In genomic region chr17:16866436-16866835, GRCh38 we compare ENCODE assay signal across 19 cellular contexts.
"Had no signal": no experiment of that assay in that cellular context is flagged by ENCODE, and none has a peak within 500 bp of the region (broad histone marks: within the 10 kb centered on the region; RNA-seq: fewer than 3 reads in every experiment).

No MANE protein-coding gene starts in this region.

- H3K79me2 ChIP-seq: parathyroid adenoma had no signal

- H3K9me3 Mint-ChIP-seq: activated CD8-positive, alpha-beta T cell treated with anti-CD3 and anti-CD28 coated beads for 36 hours; activated T-cell treated with anti-CD3 and anti-CD28 coated beads, Interleukin-2, amount 50 U/mL, for 4 hours; endodermal cell; memory B cell; natural killer cell; stimulated activated memory B cell treated with anti-CD40 and anti-IgM and Interleukin-4, amounts not matched to agents 10 μg/mL and 1 μg/mL and 100 μg/mL, for 72 hours; T-cell had no signal

- H3K36me3 Mint-ChIP-seq: memory B cell; natural killer cell; stimulated activated memory B cell treated with anti-CD40 and anti-IgM and Interleukin-4, amounts not matched to agents 10 μg/mL and 1 μg/mL and 100 μg/mL, for 72 hours; T-cell had no signal

- H3K4me3 Mint-ChIP-seq: activated CD8-positive, alpha-beta T cell treated with anti-CD3 and anti-CD28 coated beads for 36 hours; activated T-cell treated with anti-CD3 and anti-CD28 coated beads, Interleukin-2, amount 50 U/mL, for 4 hours; endodermal cell; memory B cell; natural killer cell; stimulated activated memory B cell treated with anti-CD40 and anti-IgM and Interleukin-4, amounts not matched to agents 10 μg/mL and 1 μg/mL and 100 μg/mL, for 72 hours; T-cell had no signal

- DNase-seq: activated CD4-positive, alpha-beta T cell treated with anti-CD3 and anti-CD28 coated beads for 4 hours; activated CD8-positive, alpha-beta T cell treated with anti-CD3 and anti-CD28 coated beads for 36 hours; activated effector memory CD4-positive, alpha-beta T cell treated with Interleukin-2 at 50 U/mL for 16 hours; activated naive CD4-positive, alpha-beta T cell treated with anti-CD3 and anti-CD28 coated beads, Interleukin-2, amount 50 U/mL, for 16 hours; activated T-cell treated with anti-CD3 and anti-CD28 coated beads, Interleukin-2, amount 50 U/mL, for 4 hours; erythroblast; natural killer cell; retina; stimulated activated CD4-positive, alpha-beta T cell treated with anti-CD3 and anti-CD28 coated beads, Interleukin-2, amount 100 ng/mL, for 48 hours; T-cell; thyroid gland; WERI-Rb-1 had no signal

- H3K27me3 ChIP-seq: dorsolateral prefrontal cortex, gastroesophageal sphincter, neutrophil, thyroid gland had no signal

- ATAC-seq: activated CD8-positive, alpha-beta T cell treated with anti-CD3 and anti-CD28 coated beads for 36 hours; activated T-cell treated with anti-CD3 and anti-CD28 coated beads, Interleukin-2, amount 50 U/mL, for 4 hours; natural killer cell; stimulated activated memory B cell treated with anti-CD40 and anti-IgM and Interleukin-4, amounts not matched to agents 10 μg/mL and 1 μg/mL and 100 μg/mL, for 72 hours; T-cell had no signal

- H3K4me1 Mint-ChIP-seq: memory B cell; natural killer cell; stimulated activated memory B cell treated with anti-CD40 and anti-IgM and Interleukin-4, amounts not matched to agents 10 μg/mL and 1 μg/mL and 100 μg/mL, for 72 hours; T-cell had no signal

- H3K27ac ChIP-seq: gastroesophageal sphincter, neutrophil, parathyroid adenoma, thyroid gland, WERI-Rb-1 had no signal

- H3K4me3 ChIP-seq: dorsolateral prefrontal cortex, gastroesophageal sphincter, thyroid gland had no signal

- H2AFZ ChIP-seq: parathyroid adenoma had no signal

- H3K36me3 ChIP-seq: gastroesophageal sphincter, neutrophil, thyroid gland, WERI-Rb-1 had no signal

- H3K27ac Mint-ChIP-seq: activated CD8-positive, alpha-beta T cell treated with anti-CD3 and anti-CD28 coated beads for 36 hours; endodermal cell; memory B cell; natural killer cell; stimulated activated memory B cell treated with anti-CD40 and anti-IgM and Interleukin-4, amounts not matched to agents 10 μg/mL and 1 μg/mL and 100 μg/mL, for 72 hours; T-cell had no signal

- H3K4me1 ChIP-seq: gastroesophageal sphincter, parathyroid adenoma had no signal

- H3K27me3 Mint-ChIP-seq: activated CD8-positive, alpha-beta T cell treated with anti-CD3 and anti-CD28 coated beads for 36 hours; stimulated activated memory B cell treated with anti-CD40 and anti-IgM and Interleukin-4, amounts not matched to agents 10 μg/mL and 1 μg/mL and 100 μg/mL, for 72 hours; T-cell had no signal

- H3K9me3 ChIP-seq: gastroesophageal sphincter, neutrophil, thyroid gland had no signal
